Comparison of ENCODE assay signal across 11 cellular contexts in the genomic region with DNA sequence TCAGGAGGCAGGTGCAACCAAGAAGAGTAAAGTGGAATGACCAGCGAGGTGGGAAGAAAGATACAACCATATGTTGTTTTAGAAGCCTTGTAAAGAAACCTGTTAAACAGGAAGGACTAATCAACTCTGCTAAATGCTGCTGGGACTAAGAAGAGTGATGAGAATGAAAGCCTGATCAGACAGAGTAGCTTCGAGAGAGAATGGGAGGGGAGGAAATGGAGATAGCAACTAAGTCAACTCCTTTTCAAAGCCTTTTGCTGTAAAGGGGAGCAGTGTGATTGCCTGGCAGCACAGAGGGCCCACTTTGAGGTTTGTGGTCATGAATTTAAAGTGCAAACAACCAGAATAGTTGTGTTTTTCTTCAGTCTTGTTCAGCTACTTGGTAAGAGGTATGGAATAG. TPM values are rescaled to one million over a fixed set of nuclear protein-coding genes. Genes with fewer than 3 reads are reported as not detected.
A peak's percentile ranks its signal among the peaks of the same experiment; 100 is the strongest.
DNase-seq lines count a peak whose midpoint lies in the region; ATAC-seq and TF ChIP-seq lines count a peak whose summit lies in the region.
"Had no signal": no experiment of that assay in that cellular context is flagged by ENCODE, and none has a peak within 500 bp of the region (broad histone marks: within the 10 kb centered on the region; RNA-seq: fewer than 3 reads in every experiment).

No MANE protein-coding gene starts in this region.

- H3K27me3 Mint-ChIP-seq in stimulated activated naive B cell treated with anti-CD40 and anti-IgM and Interleukin-4, amounts not matched to agents 10 μg/mL and 1 μg/mL and 100 μg/mL, for 72 hours: no peaks in the 10 kb centered on the region

- TF ChIP-seq CTCF in lower leg skin (IDR thresholded peaks at IDR 0.05): no peak

- intact Hi-C loops in lower leg skin (cut with DNase I; ENCODE audit: low total_unique reads): loop anchor here (10.0 kb wide), 2 partner anchors 328 to 358 kb away; no protein-coding TSS in a partner anchor

- no peak overlapping the region for H3K4me3 Mint-ChIP-seq in stimulated activated naive B cell treated with anti-CD40 and anti-IgM and Interleukin-4, amounts not matched to agents 10 μg/mL and 1 μg/mL and 100 μg/mL, for 72 hours

- H3K4me3 ChIP-seq in lower leg skin (ENCODE audit: low read depth, poor library complexity, severe bottlenecking): no peak overlapping the region
- H3K4me3 ChIP-seq: breast epithelium had no signal

- H3K9me3 Mint-ChIP-seq in activated naive CD4-positive, alpha-beta T cell treated with anti-CD3 and anti-CD28 coated beads, Interleukin-2, amount 50 U/mL, for 72 hours: peaks cover 8 to 10% of the 10 kb centered on the region in 2 donors
- peaks cover 2 to 6% of the 10 kb centered on the region in 2 donors for H3K9me3 Mint-ChIP-seq in stimulated activated naive B cell treated with anti-CD40 and anti-IgM and Interleukin-4, amounts not matched to agents 10 μg/mL and 1 μg/mL and 100 μg/mL, for 72 hours

- peaks cover 8 to 12% of the 10 kb centered on the region in 2 donors for H3K4me1 Mint-ChIP-seq in stimulated activated naive B cell treated with anti-CD40 and anti-IgM and Interleukin-4, amounts not matched to agents 10 μg/mL and 1 μg/mL and 100 μg/mL, for 72 hours

- H3K27ac Mint-ChIP-seq in activated naive CD4-positive, alpha-beta T cell treated with anti-CD3 and anti-CD28 coated beads, Interleukin-2, amount 50 U/mL, for 72 hours: no peak overlapping the region
- no peak overlapping the region for H3K27ac Mint-ChIP-seq in stimulated activated naive B cell treated with anti-CD40 and anti-IgM and Interleukin-4, amounts not matched to agents 10 μg/mL and 1 μg/mL and 100 μg/mL, for 72 hours

- peak; percentile 30 for DNase-seq in stimulated activated CD4-positive, alpha-beta T cell treated with anti-CD3 and anti-CD28 coated beads, Interleukin-15, amount 100 ng/mL, for 24 hours
- no peak for DNase-seq in stimulated activated CD4-positive, alpha-beta T cell treated with anti-CD3 and anti-CD28 coated beads, Interleukin-12 subunit alpha, Interleukin-12 subunit beta, amount 100 ng/mL, for 4 hours
- DNase-seq in NCI-H510A treated with DMSO at 0.1 percent for 48 hours (lab: John Stamatoyannopoulos, UW): peak; percentile 51
- DNase-seq in activated naive CD4-positive, alpha-beta T cell treated with anti-CD3 and anti-CD28 coated beads, Interleukin-2, amount 50 U/mL, for 72 hours (ENCODE audit: low spot score in 2 of 2): peak in 1 of 2 donors; percentile 12
- no peak for DNase-seq in stimulated activated naive B cell treated with anti-CD40 and anti-IgM and Interleukin-4, amounts not matched to agents 10 μg/mL and 1 μg/mL and 100 μg/mL, for 72 hours
- DNase-seq in lower leg skin (ENCODE audit: low spot score in 2 of 2): no peak
- DNase-seq in HuH-7 (ENCODE audit: low spot score): no peak
- DNase-seq: NCI-H1436, PC-3 had no signal

- TF ChIP-seq POLR2A in lower leg skin (IDR thresholded peaks at IDR 0.05): no peak

- H3K36me3 Mint-ChIP-seq in activated naive CD4-positive, alpha-beta T cell treated with anti-CD3 and anti-CD28 coated beads, Interleukin-2, amount 50 U/mL, for 72 hours: peaks cover 17% of the 10 kb centered on the region in 2 donors
- H3K36me3 Mint-ChIP-seq in stimulated activated naive B cell treated with anti-CD40 and anti-IgM and Interleukin-4, amounts not matched to agents 10 μg/mL and 1 μg/mL and 100 μg/mL, for 72 hours: peaks cover 23 to 34% of the 10 kb centered on the region in 2 donors

- 44 to 54% methylated on average over 2 of the region's 2 CpGs for WGBS in lower leg skin, 2 donors

- ATAC-seq in activated naive CD4-positive, alpha-beta T cell treated with anti-CD3 and anti-CD28 coated beads, Interleukin-2, amount 50 U/mL, for 72 hours: peak; percentile 63 to 84
- peak; percentile 25 to 50 for ATAC-seq in stimulated activated naive B cell treated with anti-CD40 and anti-IgM and Interleukin-4, amounts not matched to agents 10 μg/mL and 1 μg/mL and 100 μg/mL, for 72 hours (replicated peaks)
- no peak for ATAC-seq in GM21515 (IDR thresholded peaks at IDR 0.05; ENCODE audit: unreplicated experiment)
- ATAC-seq: PC-3 had no signal

RNA-seq across cellular contexts. Expression of a gene that starts 31.4 kb away (rescaled TPM):
- 10 to 100 TPM; 39.0 to 42.2 TPM for total RNA-seq in activated naive CD4-positive, alpha-beta T cell treated with anti-CD3 and anti-CD28 coated beads, Interleukin-2, amount 50 U/mL, for 72 hours
- 10 to 100 TPM; 16.1 to 21.6 (median 18.4) TPM for total RNA-seq in lower leg skin

RNA-seq across cellular contexts. Expression of a gene that starts 32.6 kb away (rescaled TPM):
- 1 to 10 TPM; 5.3 to 9.0 TPM for total RNA-seq in activated naive CD4-positive, alpha-beta T cell treated with anti-CD3 and anti-CD28 coated beads, Interleukin-2, amount 50 U/mL, for 72 hours
- 1 to 10 TPM; 2.3 to 5.6 (median 4.2) TPM for total RNA-seq in lower leg skin

Comparison
In these comparisons a context has a peak if more than half of its experiments do, and no peak if none do; other contexts are left out.
1. DNase-seq: peak in stimulated activated CD4-positive, alpha-beta T cell treated with anti-CD3 and anti-CD28 coated beads, Interleukin-15, amount 100 ng/mL, for 24 hours (single experiment) and NCI-H510A treated with DMSO at 0.1 percent for 48 hours (single experiment); none in stimulated activated CD4-positive, alpha-beta T cell treated with anti-CD3 and anti-CD28 coated beads, Interleukin-12 subunit alpha, Interleukin-12 subunit beta, amount 100 ng/mL, for 4 hours (single experiment), stimulated activated naive B cell treated with anti-CD40 and anti-IgM and Interleukin-4, amounts not matched to agents 10 μg/mL and 1 μg/mL and 100 μg/mL, for 72 hours (single experiment), lower leg skin (0 of 2) and HuH-7 (single experiment).